24 cellular contexts compared by ENCODE assay signal in the genomic region with DNA sequence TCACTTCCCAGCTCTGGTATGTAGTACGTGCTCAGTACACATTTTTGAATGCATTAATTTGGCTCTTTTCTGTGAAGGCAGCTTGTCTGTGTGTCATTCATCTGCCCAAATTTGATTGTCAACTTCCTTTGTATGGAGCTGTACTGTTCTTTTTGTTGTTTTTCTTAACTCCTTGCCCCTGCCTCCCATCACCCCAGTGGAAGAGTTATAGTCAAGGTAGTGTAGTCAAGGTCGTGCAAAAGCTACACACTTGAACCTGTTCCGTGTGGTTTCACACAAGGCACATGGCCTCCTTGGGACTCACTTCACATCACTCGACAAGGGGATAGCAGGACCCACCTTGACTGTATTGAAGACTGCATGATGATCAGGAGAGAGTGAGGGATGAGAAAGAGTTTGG. TPM values are rescaled to one million over a fixed set of nuclear protein-coding genes. Genes with fewer than 3 reads are reported as not detected.
DNase-seq lines count a peak whose midpoint lies in the region; ATAC-seq, FAIRE-seq and TF ChIP-seq lines count a peak whose summit lies in the region.
"Had no signal": no experiment of that assay in that cellular context is flagged by ENCODE, and none has a peak within 500 bp of the region (broad histone marks: within the 10 kb centered on the region; RNA-seq: fewer than 3 reads in every experiment).

No MANE protein-coding gene starts in this region.

- H3K27me3 Mint-ChIP-seq in mesothelial cell of epicardium (ENCODE audit: low read depth) = no peaks in the 10 kb centered on the region
- H3K27me3 Mint-ChIP-seq: activated T-helper 17 cell treated with anti-CD3 and anti-CD28 coated beads, Interleukin-2, amount 50 U/mL, for 72 hours had no signal

- peaks cover 59% of the 10 kb centered on the region for H3K79me2 ChIP-seq in DOHH2 (ENCODE audit: control insufficient read depth, low read length)

- no peaks in the 10 kb centered on the region for H3K36me3 Mint-ChIP-seq in mesothelial cell of epicardium

- H3K27me3 ChIP-seq in DOHH2 (ENCODE audit: control insufficient read depth, low read length) = no peaks in the 10 kb centered on the region
- H3K27me3 ChIP-seq: hepatocyte, neural progenitor cell, uterus had no signal

- H3K27ac Mint-ChIP-seq in mesothelial cell of epicardium = peak overlapping the region; percentile 32
- H3K27ac Mint-ChIP-seq: activated T-helper 17 cell treated with anti-CD3 and anti-CD28 coated beads, Interleukin-2, amount 50 U/mL, for 72 hours; neural progenitor cell had no signal

- H3K4me2 ChIP-seq in A549 (no peak overlapping the region; the same call in 2 of the 3 replicates), DOHH2 (ENCODE audit: low read length) (peak overlapping the region; percentile 36; the same call in 1 of the 2 replicates)
- H3K4me2 ChIP-seq: hepatocyte, neural progenitor cell had no signal

- H3K4me1 ChIP-seq in A549 (peaks cover 97% of the 10 kb centered on the region), DOHH2 (ENCODE audit: control insufficient read depth, low read length) (peaks cover 90% of the 10 kb centered on the region)

- TF ChIP-seq EP300 in A549 (IDR thresholded peaks at IDR 0.05) = no peak

- CTCF ChIA-PET in A549 (lab: Yijun Ruan, JAX) = interaction anchor here (0.5 to 3.1 kb wide), 10 partner anchors 10 to 856 kb away, joined by 3 to 20 read pairs (median 4); no protein-coding TSS in a partner anchor
- CTCF ChIA-PET in RWPE1 (lab: Yijun Ruan, JAX) = no interaction called here

- H3K9me3 ChIP-seq in A549 (no peaks in the 10 kb centered on the region), DOHH2 (ENCODE audit: control insufficient read depth, insufficient read depth, low read length) (no peaks in the 10 kb centered on the region)
- H3K9me3 ChIP-seq: uterus had no signal

- TF ChIP-seq CTCF in A549 (IDR thresholded peaks at IDR 0.05) (no peak), DOHH2 (IDR thresholded peaks at IDR 0.05; ENCODE audit: low read depth, low read length, poor library complexity, severe bottlenecking) (no peak), RWPE1 (conservative IDR thresholded peaks at IDR 0.05; ENCODE audit: low read depth) (no peak), mesothelial cell of epicardium (IDR thresholded peaks at IDR 0.05; ENCODE audit: unreplicated experiment) (no peak)

- 0 out of 2 replicates have a peak, but pooled peaks cover 2% of the 10 kb centered on the region for H3F3A ChIP-seq in DOHH2 (ENCODE audit: control insufficient read depth, insufficient read depth)

- no peak overlapping the region for H3K4me3 Mint-ChIP-seq in mesothelial cell of epicardium
- H3K4me3 Mint-ChIP-seq: activated T-helper 17 cell treated with anti-CD3 and anti-CD28 coated beads, Interleukin-2, amount 50 U/mL, for 72 hours; neural progenitor cell had no signal

- DNase-seq in A549 (ENCODE audit: low read depth in 1 of 2, low spot score in 1 of 2) (no peak), RWPE1 (ENCODE audit: low spot score) (no peak), mesothelial cell of epicardium (ENCODE audit: low spot score in 2 of 2, unreplicated experiment in 2 of 2) (no peak), pons (ENCODE audit: low spot score) (no peak), COR-L47 (lab: John Stamatoyannopoulos, UW) (no peak)
- no peak for DNase-seq in stimulated activated naive CD4-positive, alpha-beta T cell (lab: John Stamatoyannopoulos, UW)
- DNase-seq: central memory CD4-positive, alpha-beta T cell; KG1; kidney; mesendoderm; NCI-H1105 treated with DMSO at 0.1 percent for 48 hours; NCI-H2171 treated with DMSO at 0.1 percent for 48 hours; NCI-H748 treated with DMSO at 0.1 percent for 48 hours; retina; stimulated activated naive CD8-positive, alpha-beta T cell treated with anti-CD3 and anti-CD28 coated beads, Interleukin-15, Interleukin-2, amounts not matched to agents 100 U/mL and 50 U/mL, for 24 hours; T-helper 1 cell; uterus had no signal

- FAIRE-seq in A549 (lab: Jason Lieb, UNC) = no peak
- FAIRE-seq: G401.6, kidney had no signal

- H4K20me1 ChIP-seq in DOHH2 (ENCODE audit: control insufficient read depth, insufficient read depth, low read depth, low read length) = no peaks in the 10 kb centered on the region

- H3K36me3 ChIP-seq in DOHH2 (ENCODE audit: control insufficient read depth, low read length) = 0 out of 2 replicates have a peak, but pooled peaks cover 2% of the 10 kb centered on the region
- H3K36me3 ChIP-seq: neural progenitor cell, uterus had no signal

- POLR2A ChIA-PET in A549 (lab: Yijun Ruan, JAX) (no interaction called here), RWPE1 (lab: Yijun Ruan, JAX; ENCODE audit: low non-redundant PET) (no interaction called here)

- H3K4me1 Mint-ChIP-seq in mesothelial cell of epicardium = peaks cover 65% of the 10 kb centered on the region

- 87% methylated on average over 4 of the region's 4 CpGs for WGBS in A549 (ENCODE audit: missing lambda C conversion rate)

- no peak for TF ChIP-seq POLR2A in A549 (IDR thresholded peaks at IDR 0.05; ENCODE audit: low read length)

- TF ChIP-seq RAD21 in A549 (conservative IDR thresholded peaks at IDR 0.05 in 1 of 2, IDR thresholded peaks at IDR 0.05 in 1 of 2) = no peak

- no peak overlapping the region for H3K4me3 ChIP-seq in A549
- H3K4me3 ChIP-seq in DOHH2 (ENCODE audit: low read length) = no peak overlapping the region
- H3K4me3 ChIP-seq: hepatocyte, neural progenitor cell, uterus had no signal

- H3K9me2 ChIP-seq in DOHH2 (replicated peaks; ENCODE audit: control insufficient read depth, low read length) = no peaks in the 10 kb centered on the region

- H3K27ac ChIP-seq in A549 (peak overlapping the region; percentile 92 to 93), DOHH2 (ENCODE audit: low read depth, low read length) (no peak overlapping the region), RWPE1 (peak overlapping the region; percentile 97; the same call in 1 of the 2 replicates)
- H3K27ac ChIP-seq: hepatocyte, neural progenitor cell, VCaP had no signal

- ATAC-seq in A549 = no peak
- ATAC-seq in GM19324 (IDR thresholded peaks at IDR 0.05; ENCODE audit: low FRiP score, unreplicated experiment) = no peak

- no peaks in the 10 kb centered on the region for H3K9me3 Mint-ChIP-seq in mesothelial cell of epicardium
- H3K9me3 Mint-ChIP-seq: activated T-helper 17 cell treated with anti-CD3 and anti-CD28 coated beads, Interleukin-2, amount 50 U/mL, for 72 hours; neural progenitor cell had no signal

TF ChIP-seq in A549, 52 proteins besides CTCF, POLR2A, EP300 and RAD21:
- TF ChIP-seq, protein P1, sequence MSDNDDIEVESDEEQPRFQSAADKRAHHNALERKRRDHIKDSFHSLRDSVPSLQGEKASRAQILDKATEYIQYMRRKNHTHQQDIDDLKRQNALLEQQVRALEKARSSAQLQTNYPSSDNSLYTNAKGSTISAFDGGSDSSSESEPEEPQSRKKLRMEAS (IDR thresholded peaks at IDR 0.05) = peak; percentile 16; the same call in 1 of the 2 replicates
- TF ChIP-seq HOXA7 (CRISPR knock-in tag; IDR thresholded peaks at IDR 0.05) (0 out of 2 replicates have a peak, but pooled peaks have one; percentile 50), FOSB (CRISPR knock-in tag; IDR thresholded peaks at IDR 0.05) (peak; percentile 56; the same call in 1 of the 2 replicates)
- TF ChIP-seq, protein P2, sequence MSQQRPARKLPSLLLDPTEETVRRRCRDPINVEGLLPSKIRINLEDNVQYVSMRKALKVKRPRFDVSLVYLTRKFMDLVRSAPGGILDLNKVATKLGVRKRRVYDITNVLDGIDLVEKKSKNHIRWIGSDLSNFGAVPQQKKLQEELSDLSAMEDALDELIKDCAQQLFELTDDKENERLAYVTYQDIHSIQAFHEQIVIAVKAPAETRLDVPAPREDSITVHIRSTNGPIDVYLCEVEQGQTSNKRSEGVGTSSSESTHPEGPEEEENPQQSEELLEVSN (IDR thresholded peaks at IDR 0.05; ENCODE audit: borderline replicate concordance, low read depth) = no peak
TF ChIP-seq in A549: peak in this region for 3.

RNA-seq across cellular contexts. Expression of a gene that starts 37.6 kb away (rescaled TPM):
- 77.2 and 101 TPM in 2 replicates for polyA plus RNA-seq in A549 (2011; rRNA removed)
- 116 and 161 TPM in 2 replicates for polyA plus RNA-seq in A549 (2012; cell fraction: cytosol; rRNA removed)
- polyA plus RNA-seq in A549 (2012; cell fraction: nucleus; rRNA removed) = 256 and 267 TPM in 2 replicates
- 74.6 to 106 TPM (median 93.4 TPM) in 3 replicates for polyA plus RNA-seq in A549 (2017; fragmentation: RNase III; extraction: RNeasy Plus Mini Kit Qiagen cat#74134 plus additional on column Dnase treatment)
- polyA minus RNA-seq in A549 (2011; rRNA and poly(A)+ RNA removed) = 138 and 158 TPM in 2 replicates
- total RNA-seq in mesothelial cell of epicardium = 89.9 to 96.2 TPM (median 90.7 TPM) in 3 replicates
